3 cellular contexts compared by ENCODE assay signal in the genomic region with DNA sequence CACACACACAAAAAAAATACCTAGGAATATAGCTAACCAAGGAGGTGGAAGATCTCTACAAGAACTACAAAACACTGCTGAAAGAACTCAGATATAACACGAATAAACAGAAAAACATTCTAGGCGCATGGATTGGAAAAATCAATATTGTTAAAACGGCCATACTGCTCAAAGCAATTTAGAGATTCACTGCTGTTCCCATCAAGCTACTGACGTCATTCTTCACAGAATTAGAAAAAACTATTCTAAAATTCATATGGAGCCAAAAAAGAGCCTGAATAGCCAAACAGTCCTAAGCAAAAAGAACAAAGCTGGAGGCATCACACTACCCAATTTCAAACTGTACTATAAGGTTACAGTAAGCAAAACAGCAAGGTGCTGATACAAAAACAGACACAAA.
A peak's percentile ranks its signal among the peaks of the same experiment; 100 is the strongest.
TF ChIP-seq lines count a peak whose summit lies in the region.

No MANE protein-coding gene starts in this region.

TF ChIP-seq in HepG2, 621 proteins besides CTCF, POLR2A, EP300 and RAD21:
- TF ChIP-seq ZNF607 (CRISPR knock-in tag; IDR thresholded peaks at IDR 0.05; ENCODE audit: borderline replicate concordance) (no peak), CREB1 (IDR thresholded peaks at IDR 0.05) (peak; percentile 40), CREB1 (CRISPR knock-in tag; IDR thresholded peaks at IDR 0.05) (no peak), HNF4A (CRISPR knock-in tag; IDR thresholded peaks at IDR 0.05) (no peak), ATF7 (IDR thresholded peaks at IDR 0.05) (peak; percentile 67), ATF7 (CRISPR knock-in tag; IDR thresholded peaks at IDR 0.05) (no peak), NR2F2 (IDR thresholded peaks at IDR 0.05; ENCODE audit: borderline replicate concordance, low read depth) (no peak)
- TF ChIP-seq, protein P1, sequence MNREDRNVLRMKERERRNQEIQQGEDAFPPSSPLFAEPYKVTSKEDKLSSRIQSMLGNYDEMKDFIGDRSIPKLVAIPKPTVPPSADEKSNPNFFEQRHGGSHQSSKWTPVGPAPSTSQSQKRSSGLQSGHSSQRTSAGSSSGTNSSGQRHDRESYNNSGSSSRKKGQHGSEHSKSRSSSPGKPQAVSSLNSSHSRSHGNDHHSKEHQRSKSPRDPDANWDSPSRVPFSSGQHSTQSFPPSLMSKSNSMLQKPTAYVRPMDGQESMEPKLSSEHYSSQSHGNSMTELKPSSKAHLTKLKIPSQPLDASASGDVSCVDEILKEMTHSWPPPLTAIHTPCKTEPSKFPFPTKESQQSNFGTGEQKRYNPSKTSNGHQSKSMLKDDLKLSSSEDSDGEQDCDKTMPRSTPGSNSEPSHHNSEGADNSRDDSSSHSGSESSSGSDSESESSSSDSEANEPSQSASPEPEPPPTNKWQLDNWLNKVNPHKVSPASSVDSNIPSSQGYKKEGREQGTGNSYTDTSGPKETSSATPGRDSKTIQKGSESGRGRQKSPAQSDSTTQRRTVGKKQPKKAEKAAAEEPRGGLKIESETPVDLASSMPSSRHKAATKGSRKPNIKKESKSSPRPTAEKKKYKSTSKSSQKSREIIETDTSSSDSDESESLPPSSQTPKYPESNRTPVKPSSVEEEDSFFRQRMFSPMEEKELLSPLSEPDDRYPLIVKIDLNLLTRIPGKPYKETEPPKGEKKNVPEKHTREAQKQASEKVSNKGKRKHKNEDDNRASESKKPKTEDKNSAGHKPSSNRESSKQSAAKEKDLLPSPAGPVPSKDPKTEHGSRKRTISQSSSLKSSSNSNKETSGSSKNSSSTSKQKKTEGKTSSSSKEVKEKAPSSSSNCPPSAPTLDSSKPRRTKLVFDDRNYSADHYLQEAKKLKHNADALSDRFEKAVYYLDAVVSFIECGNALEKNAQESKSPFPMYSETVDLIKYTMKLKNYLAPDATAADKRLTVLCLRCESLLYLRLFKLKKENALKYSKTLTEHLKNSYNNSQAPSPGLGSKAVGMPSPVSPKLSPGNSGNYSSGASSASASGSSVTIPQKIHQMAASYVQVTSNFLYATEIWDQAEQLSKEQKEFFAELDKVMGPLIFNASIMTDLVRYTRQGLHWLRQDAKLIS (CRISPR knock-in tag; IDR thresholded peaks at IDR 0.05), result no peak

TF ChIP-seq in HEK293, 187 proteins besides CTCF, POLR2A, EP300 and RAD21:
- TF ChIP-seq ZNF837 (tag by site-specific recombination; IDR thresholded peaks at IDR 0.05) (no peak), ZBTB20 (tag by site-specific recombination; IDR thresholded peaks at IDR 0.05) (no peak), ATF2 (tag by site-specific recombination; IDR thresholded peaks at IDR 0.05; ENCODE audit: low read depth) (peak; percentile 49; the same call in 1 of the 2 replicates)
TF ChIP-seq in HEK293: peak in this region for 1.

TF ChIP-seq in GM12878, 131 proteins besides CTCF, POLR2A, EP300 and RAD21:
- TF ChIP-seq ATF2 (IDR thresholded peaks at IDR 0.05; ENCODE audit: low read length) (no peak), ATF7 (IDR thresholded peaks at IDR 0.05; ENCODE audit: low read depth) (peak; percentile 53)
TF ChIP-seq in GM12878: peak in this region for 1.
